In the genomic region with DNA sequence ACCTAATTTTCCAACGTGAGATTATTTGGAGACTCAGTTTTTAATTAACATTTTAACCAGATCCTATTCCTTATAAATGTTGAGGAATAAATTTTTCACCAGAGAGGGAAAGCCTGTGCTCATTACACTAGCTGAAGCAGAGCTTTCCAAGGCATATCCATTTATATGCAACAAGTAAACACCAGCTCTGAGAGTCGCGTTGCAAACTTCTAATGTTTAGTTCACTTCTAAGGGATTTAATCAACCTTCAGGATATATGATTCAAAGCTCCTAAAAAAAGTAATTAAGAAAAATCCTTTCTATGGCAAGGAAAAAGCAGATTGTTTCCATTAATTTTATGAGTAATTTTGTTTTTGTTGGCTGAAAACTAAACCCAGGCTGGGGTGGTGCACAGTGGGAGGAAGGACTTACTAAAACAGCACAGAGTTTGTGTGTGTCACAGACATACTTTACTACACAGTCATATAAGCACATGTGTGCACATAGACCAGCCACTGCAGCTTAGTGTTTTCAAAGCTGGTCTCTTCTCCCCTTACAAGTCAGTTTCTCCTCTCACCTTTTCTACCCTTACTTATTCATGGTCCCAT, we compare ENCODE assay signal across 15 cellular contexts.
DNase-seq lines count a peak whose midpoint lies in the region; ATAC-seq and TF ChIP-seq lines count a peak whose summit lies in the region.
"Had no signal": no experiment of that assay in that cellular context is flagged by ENCODE, and none has a peak within 500 bp of the region (broad histone marks: within the 10 kb centered on the region; RNA-seq: fewer than 3 reads in every experiment).

No MANE protein-coding gene starts in this region.

- peak in 1 of 2 experiments; percentile 73; a peak in 1 of 4 replicates for TF ChIP-seq EP300 in SK-N-SH (IDR thresholded peaks at IDR 0.05; ENCODE audit: borderline replicate concordance in 1 of 2, low read depth in 1 of 2, low read length in 1 of 2)

- no peak overlapping the region for H2AFZ ChIP-seq in SK-N-SH (ENCODE audit: low read depth)

- TF ChIP-seq RAD21 in SK-N-SH (IDR thresholded peaks at IDR 0.05; ENCODE audit: low read length), result no peak

- no peaks in the 10 kb centered on the region for H3K79me2 ChIP-seq in SK-N-SH (ENCODE audit: insufficient read depth)

- no peaks in the 10 kb centered on the region for H3K9me2 ChIP-seq in SK-N-SH

- no peaks in the 10 kb centered on the region for H3K9me3 ChIP-seq in SK-N-SH

- H3K27ac Mint-ChIP-seq in osteocyte (ENCODE audit: unreplicated experiment), result peak overlapping the region; percentile 80
- H3K27ac Mint-ChIP-seq: memory B cell, T-cell had no signal

- H3K27ac ChIP-seq in SK-N-SH (ENCODE audit: low read depth in 2 of 2, low read length in 1 of 2), result peak overlapping the region in 1 of 2 experiments; percentile 86; a peak in 3 of 4 replicates

- POLR2A ChIA-PET in SK-N-SH (lab: Yijun Ruan, JAX), result no interaction called here

- DNase-seq in ELR (ENCODE audit: low read depth) (peak; percentile 85), SK-N-SH (no peak), fibroblast of gingiva (ENCODE audit: low read depth) (peak; percentile 93), osteocyte (ENCODE audit: extremely low spot score, unreplicated experiment) (no peak)
- DNase-seq: activated CD4-positive, alpha-beta T cell treated with anti-CD3 and anti-CD28 coated beads, Interleukin-2, amount 50 U/mL, for 48 hours; activated effector memory CD4-positive, alpha-beta T cell treated with anti-CD3 and anti-CD28 coated beads, Interleukin-2, amount 50 U/mL, for 16 hours; cortex of kidney; hippocampal formation; NCI-H1930; T-cell had no signal

- H3K9ac ChIP-seq in SK-N-SH, result peak overlapping the region; percentile 12; the same call in 1 of the 2 replicates

- peaks cover 14% of the 10 kb centered on the region for H3K9me3 Mint-ChIP-seq in osteocyte (ENCODE audit: unreplicated experiment)
- H3K9me3 Mint-ChIP-seq: memory B cell, T-cell had no signal

- peaks cover 4% of the 10 kb centered on the region; the same call in 1 of the 2 replicates for H4K20me1 ChIP-seq in SK-N-SH (ENCODE audit: insufficient read depth)

- peaks cover 35% of the 10 kb centered on the region for H3K4me1 Mint-ChIP-seq in osteocyte (ENCODE audit: unreplicated experiment)
- H3K4me1 Mint-ChIP-seq: T-cell had no signal

- peaks cover 8% of the 10 kb centered on the region for H3K36me3 Mint-ChIP-seq in osteocyte (ENCODE audit: unreplicated experiment)
- H3K36me3 Mint-ChIP-seq: T-cell had no signal

- CTCF ChIA-PET in SK-N-SH (lab: Yijun Ruan, JAX), result interaction anchor here (0.7 kb wide), 1 partner anchor 12 kb away, joined by 3 read pairs; no protein-coding TSS in a partner anchor

- H3K27me3 ChIP-seq in SK-N-SH (ENCODE audit: insufficient read depth), result no peaks in the 10 kb centered on the region

- H3K4me3 ChIP-seq in SK-N-SH (ENCODE audit: low read depth in 2 of 2, low read length in 1 of 2), result no peak overlapping the region; a peak in 1 of 4 replicates

- peak overlapping the region; percentile 64 for H3K4me2 ChIP-seq in SK-N-SH

- ATAC-seq in HG02938 (IDR thresholded peaks at IDR 0.05; ENCODE audit: unreplicated experiment) (no peak), HG02759 (IDR thresholded peaks at IDR 0.05; ENCODE audit: unreplicated experiment) (no peak), GM21717 (IDR thresholded peaks at IDR 0.05; ENCODE audit: unreplicated experiment) (no peak), HG03354 (IDR thresholded peaks at IDR 0.05; ENCODE audit: poor library complexity, severe bottlenecking, unreplicated experiment) (no peak)
- ATAC-seq: T-cell had no signal

- no peaks in the 10 kb centered on the region for H3K27me3 Mint-ChIP-seq in osteocyte (ENCODE audit: unreplicated experiment)
- H3K27me3 Mint-ChIP-seq: memory B cell had no signal

- TF ChIP-seq CTCF in SK-N-SH (IDR thresholded peaks at IDR 0.05) (no peak), osteocyte (IDR thresholded peaks at IDR 0.05) (no peak)

- H3K4me3 Mint-ChIP-seq in osteocyte (ENCODE audit: unreplicated experiment), result no peak overlapping the region
- H3K4me3 Mint-ChIP-seq: memory B cell, T-cell had no signal

- WGBS in SK-N-SH (ENCODE audit: low lambda C conversion rate), result 25% methylated on average over 3 of the region's 3 CpGs

- no peaks in the 10 kb centered on the region for H3K36me3 ChIP-seq in SK-N-SH (replicated peaks in 1 of 2; ENCODE audit: control insufficient read depth in 1 of 2, insufficient read depth in 2 of 2, low read length in 1 of 2)

- H3K4me1 ChIP-seq in SK-N-SH (ENCODE audit: control insufficient read depth in 1 of 2, insufficient read depth in 2 of 2, low read depth in 1 of 2, low read length in 1 of 2), result peaks cover 0 to 15% of the 10 kb centered on the region in 2 experiments; a peak in 3 of 4 replicates

- H3F3A ChIP-seq in SK-N-SH (replicated peaks; ENCODE audit: insufficient read depth), result peaks cover 34% of the 10 kb centered on the region

TF ChIP-seq in SK-N-SH, 30 proteins besides CTCF, POLR2A, EP300 and RAD21 (continues in another document):
- TF ChIP-seq, protein P1, sequence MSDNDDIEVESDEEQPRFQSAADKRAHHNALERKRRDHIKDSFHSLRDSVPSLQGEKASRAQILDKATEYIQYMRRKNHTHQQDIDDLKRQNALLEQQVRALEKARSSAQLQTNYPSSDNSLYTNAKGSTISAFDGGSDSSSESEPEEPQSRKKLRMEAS (IDR thresholded peaks at IDR 0.05; ENCODE audit: low read depth), result no peak; the same call in 1 of the 2 replicates
- TF ChIP-seq YY1 (IDR thresholded peaks at IDR 0.05; ENCODE audit: low read depth) (no peak), GATA2 (CRISPR knock-in tag; IDR thresholded peaks at IDR 0.05) (no peak), MXI1 (IDR thresholded peaks at IDR 0.05; ENCODE audit: low read depth, low read length) (no peak), TCF12 (IDR thresholded peaks at IDR 0.05) (peak; percentile 98), NFIC (IDR thresholded peaks at IDR 0.05; ENCODE audit: borderline replicate concordance) (peak; percentile 97), CHD2 (IDR thresholded peaks at IDR 0.05; ENCODE audit: low read length, partially characterized antibody) (no peak), ELF1 (IDR thresholded peaks at IDR 0.05) (no peak), NRF1 (IDR thresholded peaks at IDR 0.05; ENCODE audit: low read depth, low read length) (no peak)
- TF ChIP-seq, protein P2, sequence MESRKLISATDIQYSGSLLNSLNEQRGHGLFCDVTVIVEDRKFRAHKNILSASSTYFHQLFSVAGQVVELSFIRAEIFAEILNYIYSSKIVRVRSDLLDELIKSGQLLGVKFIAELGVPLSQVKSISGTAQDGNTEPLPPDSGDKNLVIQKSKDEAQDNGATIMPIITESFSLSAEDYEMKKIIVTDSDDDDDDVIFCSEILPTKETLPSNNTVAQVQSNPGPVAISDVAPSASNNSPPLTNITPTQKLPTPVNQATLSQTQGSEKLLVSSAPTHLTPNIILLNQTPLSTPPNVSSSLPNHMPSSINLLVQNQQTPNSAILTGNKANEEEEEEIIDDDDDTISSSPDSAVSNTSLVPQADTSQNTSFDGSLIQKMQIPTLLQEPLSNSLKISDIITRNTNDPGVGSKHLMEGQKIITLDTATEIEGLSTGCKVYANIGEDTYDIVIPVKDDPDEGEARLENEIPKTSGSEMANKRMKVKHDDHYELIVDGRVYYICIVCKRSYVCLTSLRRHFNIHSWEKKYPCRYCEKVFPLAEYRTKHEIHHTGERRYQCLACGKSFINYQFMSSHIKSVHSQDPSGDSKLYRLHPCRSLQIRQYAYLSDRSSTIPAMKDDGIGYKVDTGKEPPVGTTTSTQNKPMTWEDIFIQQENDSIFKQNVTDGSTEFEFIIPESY (IDR thresholded peaks at IDR 0.05; ENCODE audit: borderline replicate concordance, low read depth), result 0 out of 2 replicates have a peak, but pooled peaks have one; percentile 11
- TF ChIP-seq, protein P3, sequence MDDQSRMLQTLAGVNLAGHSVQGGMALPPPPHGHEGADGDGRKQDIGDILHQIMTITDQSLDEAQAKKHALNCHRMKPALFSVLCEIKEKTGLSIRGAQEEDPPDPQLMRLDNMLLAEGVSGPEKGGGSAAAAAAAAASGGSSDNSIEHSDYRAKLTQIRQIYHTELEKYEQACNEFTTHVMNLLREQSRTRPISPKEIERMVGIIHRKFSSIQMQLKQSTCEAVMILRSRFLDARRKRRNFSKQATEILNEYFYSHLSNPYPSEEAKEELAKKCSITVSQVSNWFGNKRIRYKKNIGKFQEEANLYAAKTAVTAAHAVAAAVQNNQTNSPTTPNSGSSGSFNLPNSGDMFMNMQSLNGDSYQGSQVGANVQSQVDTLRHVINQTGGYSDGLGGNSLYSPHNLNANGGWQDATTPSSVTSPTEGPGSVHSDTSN (IDR thresholded peaks at IDR 0.05), result peak; percentile 71; the same call in 1 of the 2 replicates
- TF ChIP-seq, protein P4, sequence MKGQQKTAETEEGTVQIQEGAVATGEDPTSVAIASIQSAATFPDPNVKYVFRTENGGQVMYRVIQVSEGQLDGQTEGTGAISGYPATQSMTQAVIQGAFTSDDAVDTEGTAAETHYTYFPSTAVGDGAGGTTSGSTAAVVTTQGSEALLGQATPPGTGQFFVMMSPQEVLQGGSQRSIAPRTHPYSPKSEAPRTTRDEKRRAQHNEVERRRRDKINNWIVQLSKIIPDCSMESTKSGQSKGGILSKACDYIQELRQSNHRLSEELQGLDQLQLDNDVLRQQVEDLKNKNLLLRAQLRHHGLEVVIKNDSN (IDR thresholded peaks at IDR 0.05; ENCODE audit: borderline replicate concordance, low read depth), result no peak

Comparison
In these comparisons a context has a peak if more than half of its experiments do, and no peak if none do; other contexts are left out.
1. DNase-seq: peak in ELR (single experiment) and fibroblast of gingiva (single experiment); none in SK-N-SH (single experiment) and osteocyte (single experiment).